ENCODE assay signal across 9 cellular contexts in genomic region chr12:110371408-110372055, GRCh38. TPM values are rescaled to one million over a fixed set of nuclear protein-coding genes. Genes with fewer than 3 reads are reported as not detected.
DNase-seq lines count a peak whose midpoint lies in the region; ATAC-seq and TF ChIP-seq lines count a peak whose summit lies in the region.
"Had no signal": no experiment of that assay in that cellular context is flagged by ENCODE, and none has a peak within 500 bp of the region (broad histone marks: within the 10 kb centered on the region; RNA-seq: fewer than 3 reads in every experiment).

No MANE protein-coding gene starts in this region.

- no peaks in the 10 kb centered on the region for H3K9me3 ChIP-seq in BLaER1 treated with 17β-estradiol and CSF1 and Interleukin-3, amounts not matched to agents 10 nM and 100 nM (replicated peaks in 1 of 11)
- no peaks in the 10 kb centered on the region for H3K9me3 ChIP-seq in endodermal cell (ENCODE audit: control insufficient read depth, low read length)

- peaks cover 71 to 76% (median 74%) of the 10 kb centered on the region in 10 experiments for H3K4me1 ChIP-seq in BLaER1 treated with 17β-estradiol and CSF1 and Interleukin-3, amounts not matched to agents 10 nM and 100 nM
- no peaks in the 10 kb centered on the region for H3K4me1 ChIP-seq in endodermal cell (ENCODE audit: control insufficient read depth, insufficient read depth, low read length)

- peaks cover 58 to 69% (median 65%) of the 10 kb centered on the region in 11 experiments for H3K36me3 ChIP-seq in BLaER1 treated with 17β-estradiol and CSF1 and Interleukin-3, amounts not matched to agents 10 nM and 100 nM
- H3K36me3 ChIP-seq in endodermal cell (ENCODE audit: control insufficient read depth, insufficient read depth, low read length), result peaks cover 63% of the 10 kb centered on the region

- peak overlapping the region; percentile 21 for H3K27ac Mint-ChIP-seq in endodermal cell
- no peak overlapping the region for H3K27ac Mint-ChIP-seq in activated T-cell treated with anti-CD3 and anti-CD28 coated beads, Interleukin-2, amount 50 U/mL, for 24 hours
- H3K27ac Mint-ChIP-seq: CD4-positive, alpha-beta T cell had no signal

- H3K4me3 Mint-ChIP-seq in endodermal cell, result no peak overlapping the region
- H3K4me3 Mint-ChIP-seq in activated T-cell treated with anti-CD3 and anti-CD28 coated beads, Interleukin-2, amount 50 U/mL, for 24 hours, result no peak overlapping the region
- H3K4me3 Mint-ChIP-seq: CD4-positive, alpha-beta T cell had no signal

- H3K9me3 Mint-ChIP-seq in endodermal cell, result no peaks in the 10 kb centered on the region
- H3K9me3 Mint-ChIP-seq in activated T-cell treated with anti-CD3 and anti-CD28 coated beads, Interleukin-2, amount 50 U/mL, for 24 hours, result no peaks in the 10 kb centered on the region
- H3K9me3 Mint-ChIP-seq: CD4-positive, alpha-beta T cell had no signal

- DNase-seq in NCI-H1092 (lab: John Stamatoyannopoulos, UW), result peak; percentile 40
- peak; percentile 59 for DNase-seq in endodermal cell
- no peak for DNase-seq in NCI-H526 (lab: John Stamatoyannopoulos, UW)
- no peak for DNase-seq in NCI-H2227 treated with DMSO at 0.1 percent for 48 hours (lab: John Stamatoyannopoulos, UW)
- DNase-seq in activated T-cell treated with anti-CD3 and anti-CD28 coated beads, Interleukin-2, amount 50 U/mL, for 24 hours, result no peak
- DNase-seq: CD4-positive, alpha-beta T cell had no signal

- peak overlapping the region in 10 of 11 experiments; percentile 0 to 79 (median 59); a peak in 18 of 22 replicates for H3K27ac ChIP-seq in BLaER1 treated with 17β-estradiol and CSF1 and Interleukin-3, amounts not matched to agents 10 nM and 100 nM
- H3K27ac ChIP-seq in endodermal cell (ENCODE audit: low read depth, low read length), result no peak overlapping the region

- peak overlapping the region in 3 of 10 experiments; percentile 0 to 17 (median 1); a peak in 4 of 20 replicates for H3K4me3 ChIP-seq in BLaER1 treated with 17β-estradiol and CSF1 and Interleukin-3, amounts not matched to agents 10 nM and 100 nM
- H3K4me3 ChIP-seq in endodermal cell (ENCODE audit: low read length), result no peak overlapping the region

- H3K27me3 ChIP-seq in BLaER1 treated with 17β-estradiol and CSF1 and Interleukin-3, amounts not matched to agents 10 nM and 100 nM, result no peaks in the 10 kb centered on the region
- H3K27me3 ChIP-seq in endodermal cell (ENCODE audit: control insufficient read depth, insufficient read depth, low read length, poor library complexity, severe bottlenecking), result no peaks in the 10 kb centered on the region

- ATAC-seq in GM21360 (IDR thresholded peaks at IDR 0.05; ENCODE audit: unreplicated experiment) (peak; percentile 66), HG02884 (IDR thresholded peaks at IDR 0.05; ENCODE audit: unreplicated experiment) (no peak)

- 92 to 93% methylated on average over 7 to 13 of the region's 13 CpGs for WGBS in endodermal cell (ENCODE audit: insufficient coverage in 1 of 2, insufficient read length in 1 of 2), 2 experiments

- H3K27me3 Mint-ChIP-seq in endodermal cell (ENCODE audit: insufficient read depth), result no peaks in the 10 kb centered on the region
- no peaks in the 10 kb centered on the region for H3K27me3 Mint-ChIP-seq in activated T-cell treated with anti-CD3 and anti-CD28 coated beads, Interleukin-2, amount 50 U/mL, for 24 hours
- H3K27me3 Mint-ChIP-seq: CD4-positive, alpha-beta T cell had no signal

- peak overlapping the region; percentile 28 to 97 (median 85) for H3K4me2 ChIP-seq in BLaER1 treated with 17β-estradiol and CSF1 and Interleukin-3, amounts not matched to agents 10 nM and 100 nM

- peaks cover 0 to 53% (median 39%) of the 10 kb centered on the region in 11 experiments; a peak in 15 of 22 replicates for H4K20me1 ChIP-seq in BLaER1 treated with 17β-estradiol and CSF1 and Interleukin-3, amounts not matched to agents 10 nM and 100 nM

- peaks cover 47% of the 10 kb centered on the region for H3K36me3 Mint-ChIP-seq in endodermal cell (ENCODE audit: low read depth)
- peaks cover 64% of the 10 kb centered on the region for H3K36me3 Mint-ChIP-seq in activated T-cell treated with anti-CD3 and anti-CD28 coated beads, Interleukin-2, amount 50 U/mL, for 24 hours (ENCODE audit: low read depth)

- TF ChIP-seq CTCF in endodermal cell (conservative IDR thresholded peaks at IDR 0.05), result no peak

- peak overlapping the region in 10 of 11 experiments; percentile 10 to 72 (median 56); a peak in 17 of 22 replicates for H3K9ac ChIP-seq in BLaER1 treated with 17β-estradiol and CSF1 and Interleukin-3, amounts not matched to agents 10 nM and 100 nM
- no peak overlapping the region for H3K9ac ChIP-seq in endodermal cell (ENCODE audit: extremely low read depth, low read length, poor library complexity, severe bottlenecking)

- H3K4me1 Mint-ChIP-seq in endodermal cell, result no peaks in the 10 kb centered on the region
- no peaks in the 10 kb centered on the region for H3K4me1 Mint-ChIP-seq in activated T-cell treated with anti-CD3 and anti-CD28 coated beads, Interleukin-2, amount 50 U/mL, for 24 hours (ENCODE audit: low read depth)

RNA-seq across cellular contexts. Expression of gene ANAPC7, which starts 32.0 kb away (rescaled TPM):
- total RNA-seq in endodermal cell, result 100 to 1,000 TPM in 1 of 2 donors, 10 to 100 TPM in 1; 86.0 to 100 TPM
- polyA plus RNA-seq in endodermal cell (2013, experiment 1 of 2), result 60.2 TPM
- polyA plus RNA-seq in endodermal cell (2013, experiment 2 of 2), result 66.0 TPM

Comparison
In these comparisons a context has a peak if more than half of its experiments do, and no peak if none do; other contexts are left out.
1. DNase-seq: peak in NCI-H1092 (single experiment) and endodermal cell (single experiment); none in NCI-H526 (0 of 2), NCI-H2227 treated with DMSO at 0.1 percent for 48 hours (single experiment) and activated T-cell treated with anti-CD3 and anti-CD28 coated beads, Interleukin-2, amount 50 U/mL, for 24 hours (single experiment).